Comparison of ENCODE assay signal across 35 cellular contexts in genomic region chr18:69109686-69110085, GRCh38.
A peak's percentile ranks its signal among the peaks of the same experiment; 100 is the strongest.
DNase-seq lines count a peak whose midpoint lies in the region; ATAC-seq and TF ChIP-seq lines count a peak whose summit lies in the region.
"Had no signal": no experiment of that assay in that cellular context is flagged by ENCODE, and none has a peak within 500 bp of the region (broad histone marks: within the 10 kb centered on the region; RNA-seq: fewer than 3 reads in every experiment).

No MANE protein-coding gene starts in this region.

- H3K36me3 ChIP-seq in adipocyte (ENCODE audit: control insufficient read depth, insufficient read depth, low read length, severe bottlenecking) (no peaks in the 10 kb centered on the region), fibroblast of lung (ENCODE audit: control insufficient read depth, insufficient read depth, low read length) (no peaks in the 10 kb centered on the region)
- H3K36me3 ChIP-seq: esophagus muscularis mucosa, Peyer's patch, prostate gland, sigmoid colon, tibial nerve, WERI-Rb-1 had no signal

- no peak for TF ChIP-seq CTCF in fibroblast of lung (conservative IDR thresholded peaks at IDR 0.05 in 1 of 2, IDR thresholded peaks at IDR 0.05 in 1 of 2; ENCODE audit: low read depth in 1 of 2, low read length in 2 of 2)

- H3K4me1 ChIP-seq in adipocyte (ENCODE audit: control insufficient read depth, insufficient read depth, low read length) (no peaks in the 10 kb centered on the region), fibroblast of lung (ENCODE audit: control insufficient read depth, extremely low read depth, insufficient read depth, low read length) (no peaks in the 10 kb centered on the region)
- H3K4me1 ChIP-seq: esophagus muscularis mucosa, Peyer's patch, prostate gland, sigmoid colon, tibial nerve had no signal

- no peak overlapping the region for H3K9ac ChIP-seq in adipocyte (ENCODE audit: low read length)
- no peak overlapping the region for H3K9ac ChIP-seq in fibroblast of lung (ENCODE audit: insufficient read depth, low read length)

- H3K4me3 ChIP-seq in adipocyte (ENCODE audit: low read length) (no peak overlapping the region), fibroblast of lung (replicated peaks in 1 of 4; ENCODE audit: control extremely low read depth in 1 of 4, insufficient read depth in 1 of 4, low read depth in 3 of 4, low read length in 4 of 4) (no peak overlapping the region)
- H3K4me3 ChIP-seq: esophagus muscularis mucosa, Peyer's patch, prostate gland, sigmoid colon, tibial nerve had no signal

- no peak overlapping the region for H2AFZ ChIP-seq in fibroblast of lung (ENCODE audit: low read length)

- no peaks in the 10 kb centered on the region for H4K20me1 ChIP-seq in fibroblast of lung (ENCODE audit: control insufficient read depth, extremely low read depth, insufficient read depth, low read length)

- peak; percentile 5 for DNase-seq in DMS 273 (lab: John Stamatoyannopoulos, UW; ENCODE audit: unreplicated experiment)
- DNase-seq in DMS 273 treated with DMSO at 0.1 percent for 48 hours (lab: John Stamatoyannopoulos, UW) = no peak
- DNase-seq in adipocyte (ENCODE audit: low read depth) = peak; percentile 78
- peak; percentile 5 to 29 for DNase-seq in fibroblast of lung (ENCODE audit: low read depth in 2 of 2)
- DNase-seq in NCI-H1417 (lab: John Stamatoyannopoulos, UW) = no peak
- no peak for DNase-seq in effector CD4-positive, alpha-beta T cell
- no peak for DNase-seq in activated effector memory CD4-positive, alpha-beta T cell treated with Interleukin-2 at 50 U/mL for 16 hours
- DNase-seq: activated CD4-positive, alpha-beta T cell treated with anti-CD3 and anti-CD28 coated beads for 48 hours; activated CD8-positive, alpha-beta memory T cell treated with anti-CD3 and anti-CD28 coated beads for 24 hours; activated T-cell treated with anti-CD3 and anti-CD28 coated beads for 4 hours; anterior cingulate cortex; Calu3; dermis blood vessel endothelial cell; DND-41; GOT3; HFFc6; immature natural killer cell; mammary epithelial cell; NCI-H2029; NCI-H69; occipital lobe; Peyer's patch; SHP77 treated with DMSO at 0.1 percent for 48 hours; sigmoid colon; stimulated activated CD4-positive, alpha-beta T cell treated with anti-CD3 and anti-CD28 coated beads, Interleukin-4, amount 100 ng/mL, for 4 hours; SW 1271; T-helper 9 cell; WERI-Rb-1 had no signal

- no peak overlapping the region for H3K4me2 ChIP-seq in fibroblast of lung (ENCODE audit: extremely low read depth, insufficient read depth, low read length)

- H3K9me3 ChIP-seq in adipocyte (ENCODE audit: control insufficient read depth, low read length) (no peaks in the 10 kb centered on the region), fibroblast of lung (ENCODE audit: control insufficient read depth, insufficient read depth, low read depth, low read length) (no peaks in the 10 kb centered on the region)
- H3K9me3 ChIP-seq: esophagus muscularis mucosa, Peyer's patch, prostate gland, sigmoid colon, tibial nerve had no signal

- no peaks in the 10 kb centered on the region for H3K79me2 ChIP-seq in fibroblast of lung (ENCODE audit: control insufficient read depth, insufficient read depth, low read length)

- no peak overlapping the region for H3K27ac ChIP-seq in fibroblast of lung (ENCODE audit: insufficient read depth, low read length)
- H3K27ac ChIP-seq: 22Rv1, esophagus muscularis mucosa, Peyer's patch, prostate gland, sigmoid colon, tibial nerve, WERI-Rb-1 had no signal

- no peak for ATAC-seq in SK-N-SH treated with all-trans-retinoic acid at 6 μM for 48 hours
- ATAC-seq: activated naive CD4-positive, alpha-beta T cell treated with anti-CD3 and anti-CD28 coated beads, Interleukin-2, amount 50 U/mL, for 72 hours; natural killer cell treated with Interleukin-12 subunit alpha and Interleukin-12 subunit beta and Interleukin-15 and Interleukin-18, amount 100 ng/mL, for 72 hours had no signal

- H3K27me3 ChIP-seq in adipocyte (replicated peaks; ENCODE audit: control insufficient read depth, insufficient read depth, low read length) (no peaks in the 10 kb centered on the region), fibroblast of lung (ENCODE audit: control insufficient read depth, insufficient read depth, low read length) (no peaks in the 10 kb centered on the region)
- H3K27me3 ChIP-seq: esophagus muscularis mucosa, Peyer's patch, sigmoid colon, tibial nerve had no signal

TF ChIP-seq in SK-N-SH treated with all-trans-retinoic acid at 6 μM for 48 hours, 23 proteins besides CTCF, POLR2A, EP300 and RAD21:
- TF ChIP-seq PATZ1 (CRISPR knock-in tag; IDR thresholded peaks at IDR 0.05; ENCODE audit: borderline replicate concordance) (no peak), TCF4 (CRISPR knock-in tag; IDR thresholded peaks at IDR 0.05; ENCODE audit: borderline replicate concordance) (no peak), ZFP30 (CRISPR knock-in tag; IDR thresholded peaks at IDR 0.05) (no peak), ISL1 (CRISPR knock-in tag; IDR thresholded peaks at IDR 0.05) (no peak), OSR1 (CRISPR knock-in tag; IDR thresholded peaks at IDR 0.05) (no peak), RARB (CRISPR knock-in tag; IDR thresholded peaks at IDR 0.05) (no peak), ZC3H10 (CRISPR knock-in tag; IDR thresholded peaks at IDR 0.05) (no peak), ESRRG (CRISPR knock-in tag; IDR thresholded peaks at IDR 0.05) (no peak), SNAI2 (CRISPR knock-in tag; IDR thresholded peaks at IDR 0.05) (no peak)
- TF ChIP-seq, protein P1, sequence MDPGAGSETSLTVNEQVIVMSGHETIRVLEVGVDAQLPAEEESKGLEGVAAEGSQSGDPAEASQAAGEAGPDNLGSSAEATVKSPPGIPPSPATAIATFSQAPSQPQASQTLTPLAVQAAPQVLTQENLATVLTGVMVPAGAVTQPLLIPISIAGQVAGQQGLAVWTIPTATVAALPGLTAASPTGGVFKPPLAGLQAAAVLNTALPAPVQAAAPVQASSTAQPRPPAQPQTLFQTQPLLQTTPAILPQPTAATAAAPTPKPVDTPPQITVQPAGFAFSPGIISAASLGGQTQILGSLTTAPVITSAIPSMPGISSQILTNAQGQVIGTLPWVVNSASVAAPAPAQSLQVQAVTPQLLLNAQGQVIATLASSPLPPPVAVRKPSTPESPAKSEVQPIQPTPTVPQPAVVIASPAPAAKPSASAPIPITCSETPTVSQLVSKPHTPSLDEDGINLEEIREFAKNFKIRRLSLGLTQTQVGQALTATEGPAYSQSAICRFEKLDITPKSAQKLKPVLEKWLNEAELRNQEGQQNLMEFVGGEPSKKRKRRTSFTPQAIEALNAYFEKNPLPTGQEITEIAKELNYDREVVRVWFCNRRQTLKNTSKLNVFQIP (CRISPR knock-in tag; IDR thresholded peaks at IDR 0.05; ENCODE audit: borderline replicate concordance, low read depth) = no peak

Comparison
In these comparisons a context has a peak if more than half of its experiments do, and no peak if none do; other contexts are left out.
1. DNase-seq: peak in DMS 273 (single experiment), adipocyte (single experiment) and fibroblast of lung (2 of 2); none in DMS 273 treated with DMSO at 0.1 percent for 48 hours (single experiment), NCI-H1417 (0 of 3), effector CD4-positive, alpha-beta T cell (single experiment) and activated effector memory CD4-positive, alpha-beta T cell treated with Interleukin-2 at 50 U/mL for 16 hours (single experiment).